Comparison of ENCODE assay signal across 1 cellular context in the genomic region with DNA sequence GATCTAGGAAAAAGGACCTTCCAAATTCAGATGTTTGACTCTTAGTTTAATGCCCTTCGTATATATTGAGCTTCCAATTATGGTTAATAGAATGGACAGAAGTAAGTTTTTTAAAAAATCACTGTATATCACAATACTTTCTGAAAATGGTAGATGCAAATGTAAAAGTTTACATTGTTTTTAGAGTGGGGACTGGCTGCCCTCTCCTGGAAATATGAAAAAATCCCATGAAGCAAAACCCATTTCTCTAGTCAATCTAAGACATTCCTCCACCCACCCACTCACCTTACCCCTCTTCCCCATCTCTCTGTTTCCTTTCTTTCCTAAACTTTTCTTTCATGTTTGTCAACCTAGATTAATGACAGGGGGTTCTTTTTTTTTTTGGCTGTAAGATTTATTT.
TF ChIP-seq lines count a peak whose summit lies in the region.

No MANE protein-coding gene starts in this region.

TF ChIP-seq in HCT116, 20 proteins besides CTCF, POLR2A, EP300 and RAD21 (continued from another document):
- TF ChIP-seq SRF (IDR thresholded peaks at IDR 0.05; ENCODE audit: low read depth), result no peak
- TF ChIP-seq ZFX (IDR thresholded peaks at IDR 0.05), result no peak
- no peak for TF ChIP-seq JUND (IDR thresholded peaks at IDR 0.05)
- no peak for TF ChIP-seq FOSL1 (IDR thresholded peaks at IDR 0.05; ENCODE audit: low read depth)
- TF ChIP-seq SIN3A (IDR thresholded peaks at IDR 0.05; ENCODE audit: low read depth), result no peak
- TF ChIP-seq ELF1 (IDR thresholded peaks at IDR 0.05; ENCODE audit: borderline replicate concordance, low read depth), result no peak
